3 cellular contexts compared by ENCODE assay signal in genomic region chr7:116731737-116732335, GRCh38.
TF ChIP-seq lines count a peak whose summit lies in the region.

No MANE protein-coding gene starts in this region.

TF ChIP-seq in K562, 482 proteins besides CTCF, POLR2A, EP300 and RAD21 (continued from another document and continues in another):
- TF ChIP-seq CBX8 (IDR thresholded peaks at IDR 0.05; ENCODE audit: borderline replicate concordance, extremely low read depth, low read depth, low read length, poor library complexity, severe bottlenecking), result peak; percentile 29
- TF ChIP-seq TCF7L2 (IDR thresholded peaks at IDR 0.05; ENCODE audit: low read depth, low read length), result no peak
- TF ChIP-seq NBN (IDR thresholded peaks at IDR 0.05; ENCODE audit: low read depth), result no peak
- no peak for TF ChIP-seq BRD4 (IDR thresholded peaks at IDR 0.05)
- no peak for TF ChIP-seq ZBTB49 (CRISPR knock-in tag; IDR thresholded peaks at IDR 0.05; ENCODE audit: borderline replicate concordance)
- TF ChIP-seq, protein P1, sequence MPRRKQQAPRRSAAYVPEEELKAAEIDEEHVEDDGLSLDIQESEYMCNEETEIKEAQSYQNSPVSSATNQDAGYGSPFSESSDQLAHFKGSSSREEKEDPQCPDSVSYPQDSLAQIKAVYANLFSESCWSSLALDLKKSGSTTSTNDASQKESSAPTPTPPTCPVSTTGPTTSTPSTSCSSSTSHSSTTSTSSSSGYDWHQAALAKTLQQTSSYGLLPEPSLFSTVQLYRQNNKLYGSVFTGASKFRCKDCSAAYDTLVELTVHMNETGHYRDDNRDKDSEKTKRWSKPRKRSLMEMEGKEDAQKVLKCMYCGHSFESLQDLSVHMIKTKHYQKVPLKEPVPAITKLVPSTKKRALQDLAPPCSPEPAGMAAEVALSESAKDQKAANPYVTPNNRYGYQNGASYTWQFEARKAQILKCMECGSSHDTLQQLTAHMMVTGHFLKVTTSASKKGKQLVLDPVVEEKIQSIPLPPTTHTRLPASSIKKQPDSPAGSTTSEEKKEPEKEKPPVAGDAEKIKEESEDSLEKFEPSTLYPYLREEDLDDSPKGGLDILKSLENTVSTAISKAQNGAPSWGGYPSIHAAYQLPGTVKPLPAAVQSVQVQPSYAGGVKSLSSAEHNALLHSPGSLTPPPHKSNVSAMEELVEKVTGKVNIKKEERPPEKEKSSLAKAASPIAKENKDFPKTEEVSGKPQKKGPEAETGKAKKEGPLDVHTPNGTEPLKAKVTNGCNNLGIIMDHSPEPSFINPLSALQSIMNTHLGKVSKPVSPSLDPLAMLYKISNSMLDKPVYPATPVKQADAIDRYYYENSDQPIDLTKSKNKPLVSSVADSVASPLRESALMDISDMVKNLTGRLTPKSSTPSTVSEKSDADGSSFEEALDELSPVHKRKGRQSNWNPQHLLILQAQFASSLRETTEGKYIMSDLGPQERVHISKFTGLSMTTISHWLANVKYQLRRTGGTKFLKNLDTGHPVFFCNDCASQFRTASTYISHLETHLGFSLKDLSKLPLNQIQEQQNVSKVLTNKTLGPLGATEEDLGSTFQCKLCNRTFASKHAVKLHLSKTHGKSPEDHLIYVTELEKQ (CRISPR knock-in tag; IDR thresholded peaks at IDR 0.05), result no peak
- TF ChIP-seq SAFB2 (IDR thresholded peaks at IDR 0.05; ENCODE audit: borderline replicate concordance, low read depth, low read length, severe bottlenecking), result no peak
- TF ChIP-seq, protein P2, sequence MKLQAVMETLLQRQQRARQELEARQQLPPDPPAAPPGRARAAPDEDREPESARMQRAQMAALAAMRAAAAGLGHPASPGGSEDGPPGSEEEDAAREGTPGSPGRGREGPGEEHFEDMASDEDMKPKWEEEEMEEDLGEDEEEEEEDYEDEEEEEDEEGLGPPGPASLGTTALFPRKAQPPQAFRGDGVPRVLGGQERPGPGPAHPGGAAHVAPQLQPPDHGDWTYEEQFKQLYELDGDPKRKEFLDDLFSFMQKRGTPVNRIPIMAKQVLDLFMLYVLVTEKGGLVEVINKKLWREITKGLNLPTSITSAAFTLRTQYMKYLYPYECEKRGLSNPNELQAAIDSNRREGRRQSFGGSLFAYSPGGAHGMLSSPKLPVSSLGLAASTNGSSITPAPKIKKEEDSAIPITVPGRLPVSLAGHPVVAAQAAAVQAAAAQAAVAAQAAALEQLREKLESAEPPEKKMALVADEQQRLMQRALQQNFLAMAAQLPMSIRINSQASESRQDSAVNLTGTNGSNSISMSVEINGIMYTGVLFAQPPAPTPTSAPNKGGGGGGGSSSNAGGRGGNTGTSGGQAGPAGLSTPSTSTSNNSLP (IDR thresholded peaks at IDR 0.05; ENCODE audit: borderline replicate concordance, low read depth, low read length), result no peak
- no peak for TF ChIP-seq MEF2D (tag; conservative IDR thresholded peaks at IDR 0.05; ENCODE audit: low read depth)
- no peak for TF ChIP-seq SIRT6 (IDR thresholded peaks at IDR 0.05; ENCODE audit: low read depth, low read length)
- TF ChIP-seq NCOA6 (IDR thresholded peaks at IDR 0.05), result no peak

TF ChIP-seq in HepG2, 621 proteins besides CTCF, POLR2A, EP300 and RAD21 (continued from another document and continues in another):
- TF ChIP-seq U2AF1 (optimal IDR thresholded peaks at IDR 0.05; ENCODE audit: low read depth, low read length), result no peak
- no peak for TF ChIP-seq MYPOP (CRISPR knock-in tag; IDR thresholded peaks at IDR 0.05)
- no peak for TF ChIP-seq JARID2 (CRISPR knock-in tag; IDR thresholded peaks at IDR 0.05; ENCODE audit: insufficient replicate concordance)
- TF ChIP-seq GMEB2 (CRISPR knock-in tag; IDR thresholded peaks at IDR 0.05; ENCODE audit: low read depth), result no peak
- TF ChIP-seq, protein P2 (IDR thresholded peaks at IDR 0.05; ENCODE audit: low read depth, low read length), result peak; percentile 27; the same call in 1 of the 2 replicates
- TF ChIP-seq ZBTB26 (CRISPR knock-in tag; IDR thresholded peaks at IDR 0.05; ENCODE audit: borderline replicate concordance), result no peak
- no peak for TF ChIP-seq BORCS8-MEF2B (CRISPR knock-in tag; IDR thresholded peaks at IDR 0.05)
- TF ChIP-seq ZGPAT (CRISPR knock-in tag; IDR thresholded peaks at IDR 0.05), result no peak
- no peak for TF ChIP-seq ZFY (CRISPR knock-in tag; IDR thresholded peaks at IDR 0.05)
- TF ChIP-seq, protein P3, sequence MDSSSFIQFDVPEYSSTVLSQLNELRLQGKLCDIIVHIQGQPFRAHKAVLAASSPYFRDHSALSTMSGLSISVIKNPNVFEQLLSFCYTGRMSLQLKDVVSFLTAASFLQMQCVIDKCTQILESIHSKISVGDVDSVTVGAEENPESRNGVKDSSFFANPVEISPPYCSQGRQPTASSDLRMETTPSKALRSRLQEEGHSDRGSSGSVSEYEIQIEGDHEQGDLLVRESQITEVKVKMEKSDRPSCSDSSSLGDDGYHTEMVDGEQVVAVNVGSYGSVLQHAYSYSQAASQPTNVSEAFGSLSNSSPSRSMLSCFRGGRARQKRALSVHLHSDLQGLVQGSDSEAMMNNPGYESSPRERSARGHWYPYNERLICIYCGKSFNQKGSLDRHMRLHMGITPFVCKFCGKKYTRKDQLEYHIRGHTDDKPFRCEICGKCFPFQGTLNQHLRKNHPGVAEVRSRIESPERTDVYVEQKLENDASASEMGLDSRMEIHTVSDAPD (CRISPR knock-in tag; IDR thresholded peaks at IDR 0.05), result no peak

TF ChIP-seq in HEK293T, 16 proteins besides CTCF, POLR2A, EP300 and RAD21 (continued from another document):
- TF ChIP-seq FOXA1 (IDR thresholded peaks at IDR 0.05) (no peak), NFRKB (IDR thresholded peaks at IDR 0.05) (no peak), LEF1 (IDR thresholded peaks at IDR 0.05; ENCODE audit: borderline replicate concordance) (no peak), ELF4 (IDR thresholded peaks at IDR 0.05) (no peak), HDGF (IDR thresholded peaks at IDR 0.05; ENCODE audit: borderline replicate concordance) (no peak), SP1 (IDR thresholded peaks at IDR 0.05) (no peak), CTBP1 (IDR thresholded peaks at IDR 0.05; ENCODE audit: borderline replicate concordance) (no peak), L3MBTL2 (conservative IDR thresholded peaks at IDR 0.05) (no peak), TARDBP (IDR thresholded peaks at IDR 0.05) (no peak)
TF ChIP-seq in HEK293T: peak in this region for 0.
